8 cellular contexts compared by ENCODE assay signal in genomic region chr19:11887618-11888531, GRCh38. TPM values are rescaled to one million over a fixed set of nuclear protein-coding genes. Genes with fewer than 3 reads are reported as not detected.
DNase-seq lines count a peak whose midpoint lies in the region; ATAC-seq and TF ChIP-seq lines count a peak whose summit lies in the region.

Gene ZNF69 (plus strand): TSS chr19:11887782. CDS start chr19:11887924, 142 bp downstream.

- H3K4me3 Mint-ChIP-seq in activated CD4-positive, alpha-beta T cell treated with anti-CD3 and anti-CD28 coated beads, Interleukin-2, amount 10 ng/mL, durations not matched to agents 7 days and 5 days, result peak within 1 kb of the TSS; percentile 90

- H3K9me3 Mint-ChIP-seq in activated CD4-positive, alpha-beta T cell treated with anti-CD3 and anti-CD28 coated beads, Interleukin-2, amount 10 ng/mL, durations not matched to agents 7 days and 5 days, result peaks cover 16% of the 10 kb centered on the region

- intact Hi-C loops in left lung (cut with DNase I), result no loop called here

- H3K36me3 ChIP-seq in left lung, result no peaks in the 10 kb centered on the region

- H3K27ac ChIP-seq in left lung, result peak within 1 kb of the TSS; percentile 86 to 94

- H3K4me3 ChIP-seq in left lung, result peak within 1 kb of the TSS; percentile 74 to 77

- no peaks in the 10 kb centered on the region for H3K9me3 ChIP-seq in left lung

- POLR2A ChIA-PET in activated CD4-positive, alpha-beta T cell treated with anti-CD3 and anti-CD28 coated beads, Interleukin-2, amount 10 ng/mL, durations not matched to agents 7 days and 5 days (lab: Charles Lee), result no interaction called here

- peak within 1 kb of the TSS; percentile 95 for H3K27ac Mint-ChIP-seq in activated CD4-positive, alpha-beta T cell treated with anti-CD3 and anti-CD28 coated beads, Interleukin-2, amount 10 ng/mL, durations not matched to agents 7 days and 5 days

- peaks cover 30% of the 10 kb centered on the region for H3K4me1 Mint-ChIP-seq in activated CD4-positive, alpha-beta T cell treated with anti-CD3 and anti-CD28 coated beads, Interleukin-2, amount 10 ng/mL, durations not matched to agents 7 days and 5 days

- H3K4me1 ChIP-seq in left lung, result peaks cover 5 to 17% of the 10 kb centered on the region in 2 donors

- H3K36me3 Mint-ChIP-seq in activated CD4-positive, alpha-beta T cell treated with anti-CD3 and anti-CD28 coated beads, Interleukin-2, amount 10 ng/mL, durations not matched to agents 7 days and 5 days (ENCODE audit: low read depth), result peaks cover 17% of the 10 kb centered on the region

- no peak for TF ChIP-seq CTCF in left lung (IDR thresholded peaks at IDR 0.05)

- peak; percentile 44 for DNase-seq in 8988T
- peak; percentile 14 for DNase-seq in NCI-H345 (lab: John Stamatoyannopoulos, UW)
- peak; percentile 55 for DNase-seq in activated CD4-positive, alpha-beta T cell treated with anti-CD3 and anti-CD28 coated beads, Interleukin-2, amount 10 ng/mL, durations not matched to agents 7 days and 5 days
- DNase-seq in dermis microvascular lymphatic vessel endothelial cell (ENCODE audit: low read depth in 2 of 2), result peak; percentile 35 to 67
- DNase-seq in left lung, result peak; percentile 89 to 92
- DNase-seq in stimulated activated CD4-positive, alpha-beta T cell treated with anti-CD3 and anti-CD28 coated beads, Interleukin-1b, Interleukin-23, amount 100 ng/mL, for 4 hours (ENCODE audit: low read depth in 2 of 2), result peak; percentile 38 to 50

- CTCF ChIA-PET in activated CD4-positive, alpha-beta T cell treated with anti-CD3 and anti-CD28 coated beads, Interleukin-2, amount 10 ng/mL, durations not matched to agents 7 days and 5 days (lab: Charles Lee), result no interaction called here

- peaks cover 6% of the 10 kb centered on the region for H3K27me3 Mint-ChIP-seq in activated CD4-positive, alpha-beta T cell treated with anti-CD3 and anti-CD28 coated beads, Interleukin-2, amount 10 ng/mL, durations not matched to agents 7 days and 5 days

- H3K27me3 ChIP-seq in left lung, result no peaks in the 10 kb centered on the region

- ATAC-seq in GM19397 (IDR thresholded peaks at IDR 0.05; ENCODE audit: unreplicated experiment), result peak; percentile 64
- peak; percentile 99 for ATAC-seq in left lung
- no peak for ATAC-seq in HG03571 (IDR thresholded peaks at IDR 0.05; ENCODE audit: unreplicated experiment)

RNA-seq across cellular contexts. Expression of gene ZNF69, which starts in this region (rescaled TPM):
- total RNA-seq in activated CD4-positive, alpha-beta T cell treated with anti-CD3 and anti-CD28 coated beads, Interleukin-2, amount 10 ng/mL, durations not matched to agents 7 days and 5 days, result 1 to 10 TPM; 4.2 to 4.5 TPM
- 5.0 and 9.6 TPM in 2 replicates for total RNA-seq in dermis microvascular lymphatic vessel endothelial cell
- 10 to 100 TPM; 11.2 to 14.6 TPM for total RNA-seq in left lung

Comparison
In these comparisons a context has a peak if more than half of its experiments do, and no peak if none do; other contexts are left out.
1. DNase-seq: peak in every context shown above with its lines; median percentile 90 in left lung; 55 in activated CD4-positive, alpha-beta T cell treated with anti-CD3 and anti-CD28 coated beads, Interleukin-2, amount 10 ng/mL, durations not matched to agents 7 days and 5 days; 51 in dermis microvascular lymphatic vessel endothelial cell; 44 in 8988T; 44 in stimulated activated CD4-positive, alpha-beta T cell treated with anti-CD3 and anti-CD28 coated beads, Interleukin-1b, Interleukin-23, amount 100 ng/mL, for 4 hours; 14 in NCI-H345.